ENCODE assay signal across 22 cellular contexts in the genomic region with DNA sequence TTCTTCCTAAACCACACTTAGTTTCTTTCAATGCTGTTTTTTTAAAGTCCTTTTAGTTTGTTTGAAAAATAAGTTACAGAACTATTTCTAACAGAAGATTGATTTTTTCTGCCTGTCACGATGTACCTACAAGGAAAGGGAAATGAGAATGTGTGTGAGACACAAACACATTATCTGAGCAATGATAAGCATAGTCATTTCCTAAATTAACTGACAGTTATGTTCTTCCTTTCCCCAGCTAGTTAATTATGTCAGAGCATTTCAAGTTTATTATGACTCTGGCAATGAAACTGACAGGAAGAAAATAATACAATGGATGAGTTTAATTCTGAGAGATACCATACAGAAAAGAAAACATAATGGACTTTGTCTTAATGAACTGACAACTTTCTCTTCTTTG. TPM values are rescaled to one million over a fixed set of nuclear protein-coding genes. Genes with fewer than 3 reads are reported as not detected.
DNase-seq lines count a peak whose midpoint lies in the region; ATAC-seq and TF ChIP-seq lines count a peak whose summit lies in the region.
"Had no signal": no experiment of that assay in that cellular context is flagged by ENCODE, and none has a peak within 500 bp of the region (broad histone marks: within the 10 kb centered on the region; RNA-seq: fewer than 3 reads in every experiment).

No MANE protein-coding gene starts in this region.

- no peak for TF ChIP-seq CTCF in OCI-LY3 (IDR thresholded peaks at IDR 0.05; ENCODE audit: low read depth, low read length)
- no peak for TF ChIP-seq CTCF in esophagus muscularis mucosa (IDR thresholded peaks at IDR 0.05)
- TF ChIP-seq CTCF in GM13976 (IDR thresholded peaks at IDR 0.05; ENCODE audit: borderline replicate concordance, control extremely low read depth, extremely low read depth, insufficient read depth, missing control alignments), result no peak

- 29% methylated on average over 1 of the region's 1 CpG for WGBS in esophagus muscularis mucosa

- in situ Hi-C loops in GM13976 (cut with MboI; ENCODE audit: low sequenced_read_pairs, unreplicated experiment), result loop anchor here (25.0 kb wide), 2 partner anchors 367 to 783 kb away; no protein-coding TSS in a partner anchor

- H3K4me2 ChIP-seq in OCI-LY3 (ENCODE audit: low read length), result peak overlapping the region; percentile 19; the same call in 1 of the 2 replicates
- H3K4me2 ChIP-seq: KMS-11, SK-N-SH had no signal

- H4K20me1 ChIP-seq in OCI-LY3 (ENCODE audit: insufficient read depth, low read length), result no peaks in the 10 kb centered on the region

- ATAC-seq in stimulated activated naive CD8-positive, alpha-beta T cell treated with anti-CD3 and anti-CD28 coated beads, Interleukin-15, Interleukin-2, amounts not matched to agents 100 U/mL and 50 U/mL, for 24 hours, result no peak
- ATAC-seq in activated naive CD4-positive, alpha-beta T cell treated with anti-CD3 and anti-CD28 coated beads, Interleukin-2, amount 50 U/mL, for 72 hours, result peak; percentile 45 to 69
- no peak for ATAC-seq in GM18517 (IDR thresholded peaks at IDR 0.05; ENCODE audit: unreplicated experiment)
- ATAC-seq: foreskin keratinocyte, mucosa of descending colon had no signal

- H3K9ac ChIP-seq in OCI-LY3 (ENCODE audit: low read length), result no peak overlapping the region
- H3K9ac ChIP-seq: KMS-11, SK-N-SH had no signal

- no peaks in the 10 kb centered on the region for H3K79me2 ChIP-seq in OCI-LY3 (ENCODE audit: low read length)

- TF ChIP-seq EP300 in esophagus muscularis mucosa (IDR thresholded peaks at IDR 0.05), result no peak

- peaks cover 44% of the 10 kb centered on the region for H3K4me1 Mint-ChIP-seq in stimulated activated naive CD8-positive, alpha-beta T cell treated with anti-CD3 and anti-CD28 coated beads, Interleukin-15, Interleukin-2, amounts not matched to agents 100 ng/mL and 50 ng/mL, for 24 hours (ENCODE audit: low read depth)
- H3K4me1 Mint-ChIP-seq: H9 had no signal

- no peaks in the 10 kb centered on the region for H3K9me3 Mint-ChIP-seq in stimulated activated naive CD8-positive, alpha-beta T cell treated with anti-CD3 and anti-CD28 coated beads, Interleukin-15, Interleukin-2, amounts not matched to agents 100 ng/mL and 50 ng/mL, for 24 hours
- H3K9me3 Mint-ChIP-seq in activated naive CD4-positive, alpha-beta T cell treated with anti-CD3 and anti-CD28 coated beads, Interleukin-2, amount 50 U/mL, for 72 hours, result no peaks in the 10 kb centered on the region
- H3K9me3 Mint-ChIP-seq: activated T-helper 1 cell treated with anti-CD3 and anti-CD28 coated beads, Interleukin-12 subunit alpha, Interleukin-12 subunit beta, Interleukin-2, Interleukin-4 antibody, amounts not matched to agents 30 ng/mL and 10 ng/mL and 1 ng/mL, durations not matched to agents 14 hours and 24 hours and 36 hours; H9 had no signal

- H3K4me3 Mint-ChIP-seq in stimulated activated naive CD8-positive, alpha-beta T cell treated with anti-CD3 and anti-CD28 coated beads, Interleukin-15, Interleukin-2, amounts not matched to agents 100 ng/mL and 50 ng/mL, for 24 hours, result no peak overlapping the region
- H3K4me3 Mint-ChIP-seq: activated T-helper 1 cell treated with anti-CD3 and anti-CD28 coated beads, Interleukin-12 subunit alpha, Interleukin-12 subunit beta, Interleukin-2, Interleukin-4 antibody, amounts not matched to agents 30 ng/mL and 10 ng/mL and 1 ng/mL, durations not matched to agents 14 hours and 24 hours and 36 hours; H9 had no signal

- TF ChIP-seq POLR2A in esophagus muscularis mucosa (IDR thresholded peaks at IDR 0.05; ENCODE audit: low read depth), result no peak

- no peak overlapping the region for H3K27ac ChIP-seq in OCI-LY3 (ENCODE audit: low read length)
- no peak overlapping the region for H3K27ac ChIP-seq in esophagus muscularis mucosa (replicated peaks in 1 of 4)
- H3K27ac ChIP-seq: dorsolateral prefrontal cortex, foreskin keratinocyte, KMS-11, prostate gland had no signal

- H3K4me1 ChIP-seq in OCI-LY3 (ENCODE audit: low read length) (peaks cover 14% of the 10 kb centered on the region), esophagus muscularis mucosa (peaks cover 5 to 10% (median 6%) of the 10 kb centered on the region in 4 donors)
- H3K4me1 ChIP-seq: foreskin keratinocyte, prostate gland had no signal

- H3K36me3 Mint-ChIP-seq in stimulated activated naive CD8-positive, alpha-beta T cell treated with anti-CD3 and anti-CD28 coated beads, Interleukin-15, Interleukin-2, amounts not matched to agents 100 ng/mL and 50 ng/mL, for 24 hours (ENCODE audit: low read depth), result no peaks in the 10 kb centered on the region
- no peaks in the 10 kb centered on the region for H3K36me3 Mint-ChIP-seq in activated naive CD4-positive, alpha-beta T cell treated with anti-CD3 and anti-CD28 coated beads, Interleukin-2, amount 50 U/mL, for 72 hours

- H3K27ac Mint-ChIP-seq in stimulated activated naive CD8-positive, alpha-beta T cell treated with anti-CD3 and anti-CD28 coated beads, Interleukin-15, Interleukin-2, amounts not matched to agents 100 ng/mL and 50 ng/mL, for 24 hours, result peak overlapping the region; percentile 23
- peak overlapping the region in 1 of 2 donors; percentile 81 for H3K27ac Mint-ChIP-seq in activated naive CD4-positive, alpha-beta T cell treated with anti-CD3 and anti-CD28 coated beads, Interleukin-2, amount 50 U/mL, for 72 hours
- H3K27ac Mint-ChIP-seq: activated T-helper 1 cell treated with anti-CD3 and anti-CD28 coated beads, Interleukin-12 subunit alpha, Interleukin-12 subunit beta, Interleukin-2, Interleukin-4 antibody, amounts not matched to agents 30 ng/mL and 10 ng/mL and 1 ng/mL, durations not matched to agents 14 hours and 24 hours and 36 hours; H9 had no signal

- H2AFZ ChIP-seq in OCI-LY3 (ENCODE audit: low read depth, low read length), result no peak overlapping the region

- H3K4me3 ChIP-seq in OCI-LY3 (ENCODE audit: low read length) (no peak overlapping the region), esophagus muscularis mucosa (no peak overlapping the region)
- H3K4me3 ChIP-seq: dorsolateral prefrontal cortex, mucosa of descending colon, prostate gland had no signal

- H3K9me3 ChIP-seq in OCI-LY3 (ENCODE audit: insufficient read depth, low read length) (no peaks in the 10 kb centered on the region), esophagus muscularis mucosa (no peaks in the 10 kb centered on the region)
- H3K9me3 ChIP-seq: mucosa of descending colon, prostate gland, SK-N-SH had no signal

- intact Hi-C loops in esophagus muscularis mucosa (cut with DNase I), result no loop called here

- no peaks in the 10 kb centered on the region for H3K27me3 Mint-ChIP-seq in stimulated activated naive CD8-positive, alpha-beta T cell treated with anti-CD3 and anti-CD28 coated beads, Interleukin-15, Interleukin-2, amounts not matched to agents 100 ng/mL and 50 ng/mL, for 24 hours

- H3K36me3 ChIP-seq in OCI-LY3 (replicated peaks; ENCODE audit: low read depth, low read length), result no peaks in the 10 kb centered on the region
- H3K36me3 ChIP-seq in esophagus muscularis mucosa, result no peaks in the 10 kb centered on the region
- H3K36me3 ChIP-seq: prostate gland had no signal

- no peak for DNase-seq in stimulated activated naive CD8-positive, alpha-beta T cell treated with anti-CD3 and anti-CD28 coated beads, Interleukin-15, Interleukin-2, amounts not matched to agents 100 U/mL and 50 U/mL, for 24 hours
- no peak for DNase-seq in activated naive CD4-positive, alpha-beta T cell treated with anti-CD3 and anti-CD28 coated beads, Interleukin-2, amount 50 U/mL, for 72 hours (ENCODE audit: low spot score in 2 of 2)
- DNase-seq in esophagus muscularis mucosa (ENCODE audit: extremely low spot score), result no peak
- no peak for DNase-seq in GM13976 (ENCODE audit: low spot score)
- DNase-seq: activated CD4-positive, alpha-beta T cell treated with anti-CD3 and anti-CD28 coated beads for 4 hours; caudate nucleus; DMS79 treated with DMSO at 0.1 percent for 48 hours; dorsolateral prefrontal cortex; foreskin keratinocyte; H9; hippocampal formation; mucosa of descending colon; NCI-H1092 treated with DMSO at 0.1 percent for 48 hours; NCI-H2081; NK-92 treated with Interleukin-12 subunit alpha and Interleukin-12 subunit beta, amount 100 ng/mL, for 24 hours; SK-N-SH had no signal

- H3K27me3 ChIP-seq in OCI-LY3 (ENCODE audit: low read depth, low read length), result peaks cover 3% of the 10 kb centered on the region; the same call in 1 of the 2 replicates
- peaks cover 0 to 5% (median 0%) of the 10 kb centered on the region in 4 donors for H3K27me3 ChIP-seq in esophagus muscularis mucosa

RNA-seq across cellular contexts. Expression of gene LDHB, which starts 21.3 kb away (rescaled TPM):
- 1,000 to 10,000 TPM; 1,506 to 1,689 TPM for total RNA-seq in activated naive CD4-positive, alpha-beta T cell treated with anti-CD3 and anti-CD28 coated beads, Interleukin-2, amount 50 U/mL, for 72 hours
- 100 to 1,000 TPM; 299 to 433 (median 374) TPM for total RNA-seq in esophagus muscularis mucosa

Comparison
In these comparisons a context has a peak if more than half of its experiments do, and no peak if none do; other contexts are left out.
1. ATAC-seq: peak in activated naive CD4-positive, alpha-beta T cell treated with anti-CD3 and anti-CD28 coated beads, Interleukin-2, amount 50 U/mL, for 72 hours (2 of 2); none in stimulated activated naive CD8-positive, alpha-beta T cell treated with anti-CD3 and anti-CD28 coated beads, Interleukin-15, Interleukin-2, amounts not matched to agents 100 U/mL and 50 U/mL, for 24 hours (single experiment) and GM18517 (single experiment).